Comparison of ENCODE assay signal across 7 cellular contexts in the genomic region with DNA sequence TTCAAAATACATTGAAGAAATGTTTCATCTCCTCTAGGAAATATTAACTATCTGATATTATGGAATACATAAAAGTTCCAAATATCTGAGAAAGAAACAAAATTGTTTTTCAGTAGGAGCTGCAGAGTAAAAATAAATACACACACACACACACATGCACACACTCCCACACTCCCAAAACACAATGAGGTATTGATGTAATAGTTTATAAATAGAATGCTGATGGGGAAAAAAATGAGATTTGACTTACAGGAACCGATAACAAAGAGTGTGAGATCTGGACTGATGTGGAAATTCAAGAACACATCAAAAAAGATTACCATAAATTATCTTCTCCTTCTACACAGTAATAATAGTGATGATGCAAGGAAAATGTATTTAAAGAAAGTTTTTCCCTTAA.
"Had no signal": no experiment of that assay in that cellular context is flagged by ENCODE, and none has a peak within 500 bp of the region (broad histone marks: within the 10 kb centered on the region; RNA-seq: fewer than 3 reads in every experiment).

No MANE protein-coding gene starts in this region.

- H3K36me3 Mint-ChIP-seq: IgD-negative memory B cell had no signal

- H3K27ac Mint-ChIP-seq: IgD-negative memory B cell had no signal

- H3K4me3 Mint-ChIP-seq: IgD-negative memory B cell had no signal

- H3K4me1 Mint-ChIP-seq: IgD-negative memory B cell had no signal

- H3K4me3 ChIP-seq: K562 had no signal

- H3K27ac ChIP-seq: HL-60 had no signal

- DNase-seq: IMR-90, KBM-7, KG1 had no signal

- ATAC-seq: HepG2, K562 had no signal
